ENCODE assay signal across 28 cellular contexts in genomic region chr7:103833401-103833800, GRCh38.
"Had no signal": no experiment of that assay in that cellular context is flagged by ENCODE, and none has a peak within 500 bp of the region (broad histone marks: within the 10 kb centered on the region; RNA-seq: fewer than 3 reads in every experiment).

No MANE protein-coding gene starts in this region.

- H3K4me1 Mint-ChIP-seq: mesothelial cell of epicardium; naive B cell; natural killer cell; nephron progenitor cell; neural progenitor cell; stimulated activated naive B cell treated with anti-CD40 and anti-IgM and Interleukin-4, amounts not matched to agents 10 μg/mL and 1 μg/mL and 100 μg/mL, for 72 hours had no signal

- H3K27me3 Mint-ChIP-seq: naive B cell; stimulated activated naive B cell treated with anti-CD40 and anti-IgM and Interleukin-4, amounts not matched to agents 10 μg/mL and 1 μg/mL and 100 μg/mL, for 72 hours had no signal

- H3K79me2 ChIP-seq: parathyroid adenoma had no signal

- ATAC-seq: left colon; left lung; lower lobe of right lung; natural killer cell; psoas muscle; right lobe of liver; stimulated activated naive B cell treated with anti-CD40 and anti-IgM and Interleukin-4, amounts not matched to agents 10 μg/mL and 1 μg/mL and 100 μg/mL, for 72 hours; stimulated activated naive CD8-positive, alpha-beta T cell treated with anti-CD3 and anti-CD28 coated beads, Interleukin-15, Interleukin-2, amounts not matched to agents 100 U/mL and 50 U/mL, for 24 hours had no signal

- DNase-seq: kidney glomerular epithelial cell; left colon; left lung; lower lobe of right lung; mesendoderm; naive B cell; natural killer cell; nephron progenitor cell; occipital lobe; psoas muscle; right lobe of liver; stimulated activated CD4-positive, alpha-beta T cell treated with anti-CD3 and anti-CD28 coated beads, Interleukin-2, amount 100 ng/mL, for 24 hours; stimulated activated CD4-positive, alpha-beta T cell treated with anti-CD3 and anti-CD28 coated beads, Interleukin-4, amount 100 ng/mL, for 1 hour; stimulated activated naive B cell treated with anti-CD40 and anti-IgM and Interleukin-4, amounts not matched to agents 10 μg/mL and 1 μg/mL and 100 μg/mL, for 72 hours; stimulated activated naive CD8-positive, alpha-beta T cell treated with anti-CD3 and anti-CD28 coated beads, Interleukin-15, Interleukin-2, amounts not matched to agents 100 U/mL and 50 U/mL, for 24 hours; stomach; testis; thyroid gland; transverse colon; upper lobe of left lung had no signal

- H3K36me3 Mint-ChIP-seq: mesothelial cell of epicardium; naive B cell; natural killer cell; neural progenitor cell; stimulated activated naive B cell treated with anti-CD40 and anti-IgM and Interleukin-4, amounts not matched to agents 10 μg/mL and 1 μg/mL and 100 μg/mL, for 72 hours had no signal

- H3K4me2 ChIP-seq: neural progenitor cell, smooth muscle cell had no signal

- H3K4me3 Mint-ChIP-seq: mesothelial cell of epicardium; naive B cell; natural killer cell; nephron progenitor cell; neural progenitor cell; stimulated activated naive B cell treated with anti-CD40 and anti-IgM and Interleukin-4, amounts not matched to agents 10 μg/mL and 1 μg/mL and 100 μg/mL, for 72 hours had no signal

- FAIRE-seq: keratinocyte had no signal

- H3K4me3 ChIP-seq: left lung, lower lobe of right lung, neural progenitor cell, psoas muscle, right atrium auricular region, right lobe of liver, smooth muscle cell, stomach, testis, thyroid gland, transverse colon, upper lobe of left lung, vagina had no signal

- H2AFZ ChIP-seq: neural progenitor cell, parathyroid adenoma had no signal

- H3K9me3 Mint-ChIP-seq: nephron progenitor cell, neural progenitor cell had no signal

- H3K9me3 ChIP-seq: left lung, lower lobe of right lung, neutrophil, psoas muscle, right atrium auricular region, right lobe of liver, stomach, testis, thyroid gland, transverse colon, upper lobe of left lung, vagina had no signal

- H3K27ac Mint-ChIP-seq: mesothelial cell of epicardium; naive B cell; natural killer cell; nephron progenitor cell; neural progenitor cell; stimulated activated naive B cell treated with anti-CD40 and anti-IgM and Interleukin-4, amounts not matched to agents 10 μg/mL and 1 μg/mL and 100 μg/mL, for 72 hours had no signal

- H3K9ac ChIP-seq: neural progenitor cell, parathyroid adenoma had no signal

- H3K4me1 ChIP-seq: left lung, lower lobe of right lung, neural progenitor cell, parathyroid adenoma, psoas muscle, right atrium auricular region, right lobe of liver, stomach, testis, thyroid gland, transverse colon, upper lobe of left lung, vagina had no signal

- H3K36me3 ChIP-seq: left lung, lower lobe of right lung, neural progenitor cell, neutrophil, right atrium auricular region, right lobe of liver, stomach, thyroid gland, transverse colon, upper lobe of left lung, vagina had no signal

- H3K27me3 ChIP-seq: left lung, neural progenitor cell, neutrophil, right atrium auricular region, right lobe of liver, stomach, testis, thyroid gland, transverse colon, upper lobe of left lung, vagina had no signal

- H3K27ac ChIP-seq: left lung, lower lobe of right lung, neural progenitor cell, neutrophil, parathyroid adenoma, psoas muscle, right atrium auricular region, right lobe of liver, stomach, testis, thyroid gland, transverse colon, upper lobe of left lung, vagina had no signal
